Comparison of ENCODE assay signal across 11 cellular contexts in genomic region chr2:170267071-170267470, GRCh38.
"Had no signal": no experiment of that assay in that cellular context is flagged by ENCODE, and none has a peak within 500 bp of the region (broad histone marks: within the 10 kb centered on the region; RNA-seq: fewer than 3 reads in every experiment).

No MANE protein-coding gene starts in this region.

- H3K9me3 ChIP-seq: HAP-1 had no signal

- H3K9ac ChIP-seq: GM23248 had no signal

- DNase-seq: GM23248, GOT3, H7, H9, HCEC 1CT, HFFc6 had no signal

- H3K9me3 Mint-ChIP-seq: GM23338 had no signal

- H2AFZ ChIP-seq: GM23248, GM23338 had no signal

- H3K4me1 ChIP-seq: HAP-1 had no signal

- ATAC-seq: GM23338, HCT116 had no signal

- H3K27ac Mint-ChIP-seq: GM23338, H9, HFFc6 had no signal

- H3K27ac ChIP-seq: GM23248 had no signal

- H3K4me3 Mint-ChIP-seq: GM23338, H9, HFFc6 had no signal

- FAIRE-seq: H1, H54 had no signal

- H3K36me3 ChIP-seq: HAP-1 had no signal

- H3K4me2 ChIP-seq: GM23338 had no signal

- H3K4me1 Mint-ChIP-seq: H9 had no signal

- H3K4me3 ChIP-seq: GM23248, GM23338, HAP-1 had no signal
